13 cellular contexts compared by ENCODE assay signal in the genomic region with DNA sequence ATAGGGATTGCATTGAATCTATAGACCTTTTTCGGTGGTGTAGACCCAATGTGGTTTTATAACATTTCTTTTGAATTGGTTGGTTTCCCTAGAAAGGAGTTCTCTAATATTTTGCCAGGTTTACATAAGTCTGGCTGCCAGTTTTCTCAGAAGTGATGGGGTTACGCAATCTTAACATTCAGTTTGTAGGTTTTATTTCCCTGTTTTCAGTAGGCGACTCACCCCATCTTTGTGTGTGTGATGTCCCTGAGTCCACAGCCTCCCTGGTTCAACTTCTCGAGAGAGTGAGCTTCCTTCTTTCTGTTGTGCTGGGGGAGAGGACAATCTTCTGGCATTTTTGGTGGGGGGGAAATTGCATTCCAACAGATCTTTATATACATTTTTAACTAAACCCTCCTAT.
DNase-seq lines count a peak whose midpoint lies in the region; ATAC-seq lines count a peak whose summit lies in the region.
"Had no signal": no experiment of that assay in that cellular context is flagged by ENCODE, and none has a peak within 500 bp of the region (broad histone marks: within the 10 kb centered on the region; RNA-seq: fewer than 3 reads in every experiment).

No MANE protein-coding gene starts in this region.

- H3K27me3 ChIP-seq in adipocyte (replicated peaks; ENCODE audit: control insufficient read depth, insufficient read depth, low read length), result no peaks in the 10 kb centered on the region
- no peaks in the 10 kb centered on the region for H3K27me3 ChIP-seq in effector memory CD4-positive, alpha-beta T cell (replicated peaks; ENCODE audit: control insufficient read depth, insufficient read depth, low read length, poor library complexity, severe bottlenecking)

- peak; percentile 39 for DNase-seq in AG08396 (ENCODE audit: low spot score)
- peak; percentile 39 for DNase-seq in KG1 (lab: John Stamatoyannopoulos, UW)
- DNase-seq in adipocyte (ENCODE audit: low read depth), result peak; percentile 76
- DNase-seq in glomerular visceral epithelial cell (ENCODE audit: extremely low spot score), result peak; percentile 35
- DNase-seq in NCI-H2081 (lab: John Stamatoyannopoulos, UW), result no peak
- DNase-seq in NCI-H526 (lab: John Stamatoyannopoulos, UW), result no peak
- no peak for DNase-seq in effector memory CD4-positive, alpha-beta T cell
- DNase-seq: aorta; C1 segment of cervical spinal cord; naive thymus-derived CD4-positive, alpha-beta T cell had no signal

- H3K4me1 ChIP-seq in adipocyte (ENCODE audit: control insufficient read depth, insufficient read depth, low read length), result peaks cover 4% of the 10 kb centered on the region
- no peaks in the 10 kb centered on the region for H3K4me1 ChIP-seq in effector memory CD4-positive, alpha-beta T cell (ENCODE audit: control insufficient read depth, insufficient read depth, low read length, poor library complexity, severe bottlenecking)

- H3K27ac ChIP-seq in effector memory CD4-positive, alpha-beta T cell (ENCODE audit: insufficient read depth, low read length, poor library complexity, severe bottlenecking), result no peak overlapping the region
- H3K27ac ChIP-seq: skin epidermis, VCaP had no signal

- H3K9ac ChIP-seq in adipocyte (ENCODE audit: low read length), result no peak overlapping the region

- H3K9me3 ChIP-seq in adipocyte (ENCODE audit: control insufficient read depth, low read length), result no peaks in the 10 kb centered on the region
- no peaks in the 10 kb centered on the region for H3K9me3 ChIP-seq in effector memory CD4-positive, alpha-beta T cell (ENCODE audit: control insufficient read depth, low read length)

- no peak for ATAC-seq in GM18517 (IDR thresholded peaks at IDR 0.05; ENCODE audit: unreplicated experiment)
- ATAC-seq: naive thymus-derived CD4-positive, alpha-beta T cell had no signal

- no peaks in the 10 kb centered on the region for H3K36me3 ChIP-seq in adipocyte (ENCODE audit: control insufficient read depth, insufficient read depth, low read length, severe bottlenecking)
- no peaks in the 10 kb centered on the region for H3K36me3 ChIP-seq in effector memory CD4-positive, alpha-beta T cell (ENCODE audit: control insufficient read depth, insufficient read depth, low read length)

- no peak overlapping the region for H3K4me3 ChIP-seq in adipocyte (ENCODE audit: low read length)
- no peak overlapping the region for H3K4me3 ChIP-seq in effector memory CD4-positive, alpha-beta T cell (ENCODE audit: insufficient read depth, low read depth, low read length, poor library complexity, severe bottlenecking)
- H3K4me3 ChIP-seq: skin epidermis had no signal

Comparison
In these comparisons a context has a peak if more than half of its experiments do, and no peak if none do; other contexts are left out.
1. DNase-seq: peak in AG08396 (single experiment), KG1 (single experiment), adipocyte (single experiment) and glomerular visceral epithelial cell (single experiment); none in NCI-H2081 (0 of 2), NCI-H526 (0 of 2) and effector memory CD4-positive, alpha-beta T cell (0 of 3).